Comparison of ENCODE assay signal across 8 cellular contexts in genomic region chr19:10872551-10873107, GRCh38. TPM values are rescaled to one million over a fixed set of nuclear protein-coding genes. Genes with fewer than 3 reads are reported as not detected.
DNase-seq lines count a peak whose midpoint lies in the region; ATAC-seq and TF ChIP-seq lines count a peak whose summit lies in the region.

No MANE protein-coding gene starts in this region.

- no peak for TF ChIP-seq POLR2A in right lobe of liver (IDR thresholded peaks at IDR 0.05)

- H3K4me3 ChIP-seq in right lobe of liver: peak overlapping the region; percentile 65 to 74 (median 67)
- peak overlapping the region; percentile 83 for H3K4me3 ChIP-seq in thymus (ENCODE audit: low read length)

- peak overlapping the region; percentile 13 to 79 for H3K27ac Mint-ChIP-seq in activated naive CD4-positive, alpha-beta T cell treated with anti-CD3 and anti-CD28 coated beads, Interleukin-2, amount 50 U/mL, for 72 hours

- H3K27me3 ChIP-seq in right lobe of liver: no peaks in the 10 kb centered on the region
- H3K27me3 ChIP-seq in thymus (ENCODE audit: control insufficient read depth, insufficient read depth): no peaks in the 10 kb centered on the region

- H3K4me1 ChIP-seq in right lobe of liver: peaks cover 0 to 14% (median 0%) of the 10 kb centered on the region in 4 donors
- H3K4me1 ChIP-seq in thymus (ENCODE audit: control insufficient read depth, insufficient read depth, low read length): peaks cover 8% of the 10 kb centered on the region

- no peak for ATAC-seq in activated naive CD4-positive, alpha-beta T cell treated with anti-CD3 and anti-CD28 coated beads, Interleukin-2, amount 50 U/mL, for 72 hours
- ATAC-seq in right lobe of liver (no peak), HG03460 (IDR thresholded peaks at IDR 0.05; ENCODE audit: unreplicated experiment) (no peak)

- peak; percentile 50 for DNase-seq in activated CD8-positive, alpha-beta memory T cell treated with anti-CD3 and anti-CD28 coated beads, Interleukin-2, amount 50 U/mL, for 4 hours
- DNase-seq in activated CD8-positive, alpha-beta memory T cell treated with anti-CD3 and anti-CD28 coated beads for 24 hours: no peak
- DNase-seq in activated naive CD4-positive, alpha-beta T cell treated with anti-CD3 and anti-CD28 coated beads, Interleukin-2, amount 50 U/mL, for 72 hours (ENCODE audit: low spot score in 2 of 2): no peak
- DNase-seq in right lobe of liver (no peak), DMS153 treated with DMSO at 0.1 percent for 48 hours (lab: John Stamatoyannopoulos, UW; ENCODE audit: unreplicated experiment) (no peak), GOT3 (lab: John Stamatoyannopoulos, UW) (no peak)

- H3K27ac ChIP-seq in right lobe of liver (peak overlapping the region in 1 of 3 donors; percentile 67), thymus (ENCODE audit: low read depth) (peak overlapping the region; percentile 80)

- H3K36me3 ChIP-seq in right lobe of liver (no peaks in the 10 kb centered on the region), thymus (ENCODE audit: control insufficient read depth, insufficient read depth) (no peaks in the 10 kb centered on the region)

- intact Hi-C loops in right lobe of liver (cut with DNase I): loop anchor here (5.0 to 10.0 kb wide), 2 partner anchors 50 to 52 kb away; partner anchors contain the start of genes TIMM29 (in 1 of the 2) and YIPF2 (in 1 of the 2)

- WGBS in right lobe of liver (ENCODE audit: insufficient coverage, low coverage, low lambda C conversion rate, missing lambda C conversion rate): 27% methylated on average over 15 of the region's 16 CpGs
- WGBS in thymus: 31% methylated on average over 16 of the region's 16 CpGs

- H3K9me3 ChIP-seq in right lobe of liver: no peaks in the 10 kb centered on the region
- H3K9me3 ChIP-seq in thymus (ENCODE audit: control insufficient read depth): no peaks in the 10 kb centered on the region

- TF ChIP-seq CTCF in right lobe of liver (IDR thresholded peaks at IDR 0.05): no peak

- H3K36me3 Mint-ChIP-seq in activated naive CD4-positive, alpha-beta T cell treated with anti-CD3 and anti-CD28 coated beads, Interleukin-2, amount 50 U/mL, for 72 hours: no peaks in the 10 kb centered on the region

- no peaks in the 10 kb centered on the region for H3K9me3 Mint-ChIP-seq in activated naive CD4-positive, alpha-beta T cell treated with anti-CD3 and anti-CD28 coated beads, Interleukin-2, amount 50 U/mL, for 72 hours

RNA-seq across cellular contexts. Expression of gene CARM1, which starts 1.3 kb away (rescaled TPM):
- total RNA-seq in activated naive CD4-positive, alpha-beta T cell treated with anti-CD3 and anti-CD28 coated beads, Interleukin-2, amount 50 U/mL, for 72 hours: 10 to 100 TPM; 46.4 to 73.6 TPM
- 10 to 100 TPM; 13.7 to 20.5 (median 17.5) TPM for total RNA-seq in right lobe of liver
- 30.8 TPM for polyA plus RNA-seq in thymus

RNA-seq across cellular contexts. Expression of gene C19orf38, which starts 24.4 kb away (rescaled TPM):
- 1 to 10 TPM; 3.5 to 6.4 TPM for total RNA-seq in activated naive CD4-positive, alpha-beta T cell treated with anti-CD3 and anti-CD28 coated beads, Interleukin-2, amount 50 U/mL, for 72 hours
- 1 to 10 TPM in 5 of 6 experiments, under 1 TPM in 1; 0.58 to 2.7 (median 1.4) TPM for total RNA-seq in right lobe of liver
- 5.4 TPM for polyA plus RNA-seq in thymus

RNA-seq across cellular contexts. Expression of gene TMED1, which starts 36.6 kb away (rescaled TPM):
- total RNA-seq in activated naive CD4-positive, alpha-beta T cell treated with anti-CD3 and anti-CD28 coated beads, Interleukin-2, amount 50 U/mL, for 72 hours: 10 to 100 TPM in 1 of 2 donors, 1 to 10 TPM in 1; 9.7 to 15.0 TPM
- total RNA-seq in right lobe of liver: 10 to 100 TPM; 19.1 to 24.1 (median 21.7) TPM
- 19.4 TPM for polyA plus RNA-seq in thymus

RNA-seq across cellular contexts. Expression of gene YIPF2, which starts 55.8 kb away (rescaled TPM):
- total RNA-seq in activated naive CD4-positive, alpha-beta T cell treated with anti-CD3 and anti-CD28 coated beads, Interleukin-2, amount 50 U/mL, for 72 hours: 10 to 100 TPM; 27.1 to 45.7 TPM
- total RNA-seq in right lobe of liver: 10 to 100 TPM; 23.5 to 46.1 (median 31.4) TPM
- polyA plus RNA-seq in thymus: 40.2 TPM

RNA-seq across cellular contexts. Expression of gene TIMM29, which starts 56.0 kb away (rescaled TPM):
- total RNA-seq in activated naive CD4-positive, alpha-beta T cell treated with anti-CD3 and anti-CD28 coated beads, Interleukin-2, amount 50 U/mL, for 72 hours: 10 to 100 TPM; 17.2 to 24.1 TPM
- total RNA-seq in right lobe of liver: 10 to 100 TPM; 10.2 to 15.7 (median 11.6) TPM
- polyA plus RNA-seq in thymus: 24.0 TPM
